Comparison of ENCODE assay signal across 28 cellular contexts in genomic region chr3:31481697-31482096, GRCh38.
"Had no signal": no experiment of that assay in that cellular context is flagged by ENCODE, and none has a peak within 500 bp of the region (broad histone marks: within the 10 kb centered on the region; RNA-seq: fewer than 3 reads in every experiment).

No MANE protein-coding gene starts in this region.

- FAIRE-seq: islet of Langerhans, kidney, pancreas had no signal

- H3K27ac Mint-ChIP-seq: immature natural killer cell; stimulated activated memory B cell treated with anti-CD40 and anti-IgM and Interleukin-4, amounts not matched to agents 10 μg/mL and 1 μg/mL and 100 μg/mL, for 72 hours; stimulated activated naive CD8-positive, alpha-beta T cell treated with anti-CD3 and anti-CD28 coated beads, Interleukin-15, amount 100 ng/mL, for 72 hours had no signal

- H3K9me3 Mint-ChIP-seq: nephron had no signal

- ATAC-seq: left colon; left lung; lower lobe of right lung; naive thymus-derived CD8-positive, alpha-beta T cell; pancreas; stimulated activated memory B cell treated with anti-CD40 and anti-IgM and Interleukin-4, amounts not matched to agents 10 μg/mL and 1 μg/mL and 100 μg/mL, for 72 hours; stimulated activated naive CD8-positive, alpha-beta T cell treated with anti-CD3 and anti-CD28 coated beads, Interleukin-15, amount 100 ng/mL, for 72 hours had no signal

- H3K4me1 Mint-ChIP-seq: immature natural killer cell; neural crest cell; stimulated activated naive CD8-positive, alpha-beta T cell treated with anti-CD3 and anti-CD28 coated beads, Interleukin-15, amount 100 ng/mL, for 72 hours had no signal

- H3K27me3 Mint-ChIP-seq: naive thymus-derived CD8-positive, alpha-beta T cell; stimulated activated memory B cell treated with anti-CD40 and anti-IgM and Interleukin-4, amounts not matched to agents 10 μg/mL and 1 μg/mL and 100 μg/mL, for 72 hours; stimulated activated naive CD8-positive, alpha-beta T cell treated with anti-CD3 and anti-CD28 coated beads, Interleukin-15, amount 100 ng/mL, for 72 hours had no signal

- H3K4me2 ChIP-seq: smooth muscle cell had no signal

- H3K4me3 Mint-ChIP-seq: immature natural killer cell; naive thymus-derived CD8-positive, alpha-beta T cell; nephron; neural crest cell; stimulated activated memory B cell treated with anti-CD40 and anti-IgM and Interleukin-4, amounts not matched to agents 10 μg/mL and 1 μg/mL and 100 μg/mL, for 72 hours; stimulated activated naive CD8-positive, alpha-beta T cell treated with anti-CD3 and anti-CD28 coated beads, Interleukin-15, amount 100 ng/mL, for 72 hours had no signal

- DNase-seq: immature natural killer cell; kidney; left colon; left lung; lower lobe of right lung; mammary epithelial cell; mesenchymal stem cell; naive thymus-derived CD8-positive, alpha-beta T cell; nucleus accumbens; pancreas; posterior cingulate gyrus; sigmoid colon; stimulated activated CD4-positive, alpha-beta T cell treated with anti-CD3 and anti-CD28 coated beads, Interleukin-1b, Interleukin-23, amount 100 ng/mL, for 48 hours; stimulated activated CD4-positive, alpha-beta T cell treated with anti-CD3 and anti-CD28 coated beads, Interleukin-2, amount 100 ng/mL, for 48 hours; stimulated activated CD4-positive, alpha-beta T cell treated with anti-CD3 and anti-CD28 coated beads, Interleukin-4, amount 100 ng/mL, for 4 hours; stimulated activated CD8-positive, alpha-beta memory T cell treated with anti-CD3 and anti-CD28 coated beads, Interleukin-4, amount 100 ng/mL, for 48 hours; stimulated activated naive CD4-positive, alpha-beta T cell treated with Interleukin-2 at 50 U/mL for 16 hours; stimulated activated naive CD8-positive, alpha-beta T cell treated with anti-CD3 and anti-CD28 coated beads, Interleukin-15, amount 100 ng/mL, for 72 hours; substantia nigra; upper lobe of left lung had no signal

- H3K36me3 ChIP-seq: left lung, lower lobe of right lung, pancreas, prostate gland, sigmoid colon, tibial nerve, upper lobe of left lung, vagina had no signal

- H3K4me3 ChIP-seq: left lung, lower lobe of right lung, pancreas, prostate gland, sigmoid colon, smooth muscle cell, tibial nerve, upper lobe of left lung, vagina had no signal

- H3K27me3 ChIP-seq: left lung, pancreas, sigmoid colon, tibial nerve, upper lobe of left lung, vagina had no signal

- H3K27ac ChIP-seq: left lung, lower lobe of right lung, pancreas, prostate gland, sigmoid colon, tibial nerve, upper lobe of left lung, vagina had no signal

- H3K4me1 ChIP-seq: left lung, lower lobe of right lung, pancreas, prostate gland, sigmoid colon, tibial nerve, upper lobe of left lung, vagina had no signal

- H3K9me3 ChIP-seq: left lung, lower lobe of right lung, pancreas, prostate gland, sigmoid colon, tibial nerve, upper lobe of left lung, vagina had no signal
